In the genomic region with DNA sequence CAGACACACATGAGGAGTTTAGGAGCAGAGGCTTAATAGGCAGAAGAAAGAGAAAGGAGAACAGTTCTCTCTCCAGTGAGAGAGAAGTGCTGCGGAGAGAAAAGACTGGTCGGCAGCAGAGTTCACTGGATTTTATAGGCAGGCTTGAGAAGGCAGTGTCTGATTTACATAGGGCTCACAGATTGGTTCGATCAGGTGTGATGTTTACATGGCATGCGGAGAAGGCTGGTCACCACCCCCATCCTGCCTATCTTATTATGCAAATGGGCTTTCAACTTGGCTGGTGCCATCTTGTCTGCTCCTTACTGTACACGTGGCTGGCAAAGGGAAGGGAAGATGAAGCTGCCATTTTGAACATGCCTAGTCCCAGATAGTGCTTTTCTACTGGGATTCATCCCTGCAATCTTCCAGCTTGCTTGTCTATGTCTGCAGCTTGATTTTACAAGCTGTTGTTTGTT, we compare ENCODE assay signal across 10 cellular contexts.
A peak's percentile ranks its signal among the peaks of the same experiment; 100 is the strongest.
DNase-seq lines count a peak whose midpoint lies in the region; ATAC-seq lines count a peak whose summit lies in the region.
"Had no signal": no experiment of that assay in that cellular context is flagged by ENCODE, and none has a peak within 500 bp of the region (broad histone marks: within the 10 kb centered on the region; RNA-seq: fewer than 3 reads in every experiment).

No MANE protein-coding gene starts in this region.

- H3K9me3 ChIP-seq in neuron (ENCODE audit: low read length): no peaks in the 10 kb centered on the region
- H3K9me3 ChIP-seq: thyroid gland had no signal

- peaks cover 38% of the 10 kb centered on the region for H3K4me1 ChIP-seq in neuron (ENCODE audit: insufficient read depth, low read length)

- no peak overlapping the region for H3K4me3 ChIP-seq in neuron (ENCODE audit: low read length)
- H3K4me3 ChIP-seq: thyroid gland had no signal

- DNase-seq in DMS 273 (lab: John Stamatoyannopoulos, UW; ENCODE audit: unreplicated experiment): peak; percentile 37
- DNase-seq in DMS 273 treated with DMSO at 0.1 percent for 48 hours (lab: John Stamatoyannopoulos, UW): no peak
- peak; percentile 22 for DNase-seq in NCI-H2227 (lab: John Stamatoyannopoulos, UW; ENCODE audit: unreplicated experiment)
- peak; percentile 52 for DNase-seq in ecto neural progenitor cell (ENCODE audit: low spot score)
- no peak for DNase-seq in Right ventricle myocardium superior
- DNase-seq in medulla oblongata (ENCODE audit: extremely low spot score): no peak
- no peak for DNase-seq in activated CD8-positive, alpha-beta memory T cell treated with anti-CD3 and anti-CD28 coated beads, Interleukin-2, amount 50 U/mL, for 4 hours
- DNase-seq: activated T-cell treated with anti-CD3 and anti-CD28 coated beads, Interleukin-2, amount 50 U/mL, for 4 hours; thyroid gland had no signal

- H2AFZ ChIP-seq in neuron (ENCODE audit: low read depth, low read length): peak overlapping the region; percentile 50

- H3K27me3 ChIP-seq in neuron (ENCODE audit: insufficient read depth, low read length): no peaks in the 10 kb centered on the region
- H3K27me3 ChIP-seq: thyroid gland had no signal

- intact Hi-C loops in Right ventricle myocardium superior (cut with DNase I): no loop called here

- no peak for ATAC-seq in Right ventricle myocardium superior (ENCODE audit: poor library complexity)
- ATAC-seq: activated T-cell treated with anti-CD3 and anti-CD28 coated beads, Interleukin-2, amount 50 U/mL, for 4 hours had no signal

- H3K36me3 ChIP-seq in neuron (ENCODE audit: insufficient read depth, low read length): no peaks in the 10 kb centered on the region
- H3K36me3 ChIP-seq: thyroid gland had no signal

Comparison
In these comparisons a context has a peak if more than half of its experiments do, and no peak if none do; other contexts are left out.
1. DNase-seq: peak in DMS 273 (single experiment), NCI-H2227 (single experiment) and ecto neural progenitor cell (single experiment); none in DMS 273 treated with DMSO at 0.1 percent for 48 hours (single experiment), Right ventricle myocardium superior (single experiment), medulla oblongata (single experiment) and activated CD8-positive, alpha-beta memory T cell treated with anti-CD3 and anti-CD28 coated beads, Interleukin-2, amount 50 U/mL, for 4 hours (single experiment).